Comparison of ENCODE assay signal across 1 cellular context in genomic region chr1:171641076-171641864, GRCh38.
TF ChIP-seq lines count a peak whose summit lies in the region.

No MANE protein-coding gene starts in this region.

TF ChIP-seq in H1, 55 proteins besides CTCF, POLR2A, EP300 and RAD21 (continued from another document):
- peak; percentile 41; the same call in 1 of the 2 replicates for TF ChIP-seq E2F6 (IDR thresholded peaks at IDR 0.05)
- TF ChIP-seq MAX (IDR thresholded peaks at IDR 0.05): 0 out of 2 replicates have a peak, but pooled peaks have one; percentile 29
- no peak for TF ChIP-seq TEAD4 (IDR thresholded peaks at IDR 0.05; ENCODE audit: low read depth, low read length)
- peak; percentile 70 for TF ChIP-seq ASH2L (IDR thresholded peaks at IDR 0.05; ENCODE audit: low read length)
- no peak for TF ChIP-seq MAFK (IDR thresholded peaks at IDR 0.05; ENCODE audit: low read depth, low read length)
- no peak for TF ChIP-seq ATF2 (IDR thresholded peaks at IDR 0.05; ENCODE audit: low read length)
- TF ChIP-seq SP2 (IDR thresholded peaks at IDR 0.05; ENCODE audit: low read length): no peak
- TF ChIP-seq GTF2F1 (IDR thresholded peaks at IDR 0.05; ENCODE audit: borderline replicate concordance, low read depth, low read length): no peak
